ENCODE assay signal across 21 cellular contexts in genomic region chr2:222703866-222704265, GRCh38. TPM values are rescaled to one million over a fixed set of nuclear protein-coding genes. Genes with fewer than 3 reads are reported as not detected.
A peak's percentile ranks its signal among the peaks of the same experiment; 100 is the strongest.
DNase-seq lines count a peak whose midpoint lies in the region; ATAC-seq and TF ChIP-seq lines count a peak whose summit lies in the region.
"Had no signal": no experiment of that assay in that cellular context is flagged by ENCODE, and none has a peak within 500 bp of the region (broad histone marks: within the 10 kb centered on the region; RNA-seq: fewer than 3 reads in every experiment).

No MANE protein-coding gene starts in this region.

- intact Hi-C loops in esophagus muscularis mucosa (cut with DNase I), result no loop called here
- intact Hi-C loops in mucosa of descending colon (cut with DNase I, micrococcal nuclease), result loop anchor here in 1 of 2 donors (10.0 kb wide), 1 partner anchor 201 kb away; no protein-coding TSS in a partner anchor

- peaks cover 30% of the 10 kb centered on the region for H3K4me1 ChIP-seq in SJCRH30
- peaks cover 7 to 35% (median 32%) of the 10 kb centered on the region in 4 donors for H3K4me1 ChIP-seq in esophagus muscularis mucosa
- H3K4me1 ChIP-seq in mucosa of descending colon (ENCODE audit: low read depth), result peaks cover 12% of the 10 kb centered on the region

- DNase-seq in AG20443 (ENCODE audit: low spot score) (peak; percentile 23), SJCRH30 (peak; percentile 27 to 61), esophagus muscularis mucosa (ENCODE audit: extremely low spot score) (no peak), mucosa of descending colon (no peak), DMS 273 treated with DMSO at 0.1 percent for 48 hours (lab: John Stamatoyannopoulos, UW) (no peak), mucosa of gallbladder (ENCODE audit: low spot score) (no peak)
- no peak for DNase-seq in activated CD4-positive, alpha-beta T cell treated with anti-CD3 and anti-CD28 coated beads for 4 hours
- DNase-seq: activated CD4-positive, alpha-beta memory T cell treated with anti-CD3 and anti-CD28 coated beads for 36 hours; activated naive CD4-positive, alpha-beta T cell treated with Interleukin-2 at 50 U/mL for 16 hours; activated T-cell treated with anti-CD3 and anti-CD28 coated beads, Interleukin-2, amount 50 U/mL, for 1 hour; DMS79; dorsolateral prefrontal cortex; erythroblast; NCI-H526; nephron progenitor cell had no signal

- H3K9me3 ChIP-seq in SJCRH30 (replicated peaks) (no peaks in the 10 kb centered on the region), esophagus muscularis mucosa (no peaks in the 10 kb centered on the region), mucosa of descending colon (no peaks in the 10 kb centered on the region)
- H3K9me3 ChIP-seq: A549, HAP-1, tibial nerve had no signal

- no peak for TF ChIP-seq EP300 in esophagus muscularis mucosa (IDR thresholded peaks at IDR 0.05)

- TF ChIP-seq POLR2A in esophagus muscularis mucosa (IDR thresholded peaks at IDR 0.05; ENCODE audit: low read depth), result no peak

- H3K4me3 ChIP-seq in SJCRH30 (no peak overlapping the region), esophagus muscularis mucosa (no peak overlapping the region), mucosa of descending colon (no peak overlapping the region)
- H3K4me3 ChIP-seq: A549, dorsolateral prefrontal cortex, HAP-1, tibial nerve had no signal

- H3K27me3 ChIP-seq in SJCRH30, result no peaks in the 10 kb centered on the region
- no peaks in the 10 kb centered on the region for H3K27me3 ChIP-seq in esophagus muscularis mucosa
- H3K27me3 ChIP-seq: dorsolateral prefrontal cortex, tibial nerve had no signal

- H3K27ac ChIP-seq in SJCRH30, result peak overlapping the region; percentile 23; the same call in 1 of the 2 replicates
- H3K27ac ChIP-seq in esophagus muscularis mucosa (replicated peaks in 1 of 4), result peak overlapping the region in 3 of 4 donors; percentile 14 to 49 (median 26)
- H3K27ac ChIP-seq: A549, tibial nerve had no signal

- WGBS in esophagus muscularis mucosa, result 49% methylated on average over 4 of the region's 4 CpGs

- H3K36me3 ChIP-seq in SJCRH30 (no peaks in the 10 kb centered on the region), esophagus muscularis mucosa (no peaks in the 10 kb centered on the region), mucosa of descending colon (ENCODE audit: low read depth) (no peaks in the 10 kb centered on the region)
- H3K36me3 ChIP-seq: HAP-1, tibial nerve had no signal

- TF ChIP-seq CTCF in esophagus muscularis mucosa (IDR thresholded peaks at IDR 0.05) (no peak), mucosa of descending colon (IDR thresholded peaks at IDR 0.05) (no peak)

- peak; percentile 26 for ATAC-seq in mucosa of descending colon
- ATAC-seq in GM18870 (IDR thresholded peaks at IDR 0.05; ENCODE audit: unreplicated experiment), result no peak
- ATAC-seq: A549, Right ventricle myocardium inferior had no signal

RNA-seq across cellular contexts. Expression of gene MOGAT1, which starts 32.4 kb away (rescaled TPM):
- not detected in 2 replicates for total RNA-seq in SJCRH30 (2014; rRNA removed; shearing (Covaris generic))
- total RNA-seq in esophagus muscularis mucosa (not detected), mucosa of descending colon (under 1 TPM in 1 of 3 donors, not detected in 2; 0.38 TPM), mucosa of gallbladder (102 TPM)
- total RNA-seq: activated CD4-positive, alpha-beta memory T cell treated with anti-CD3 and anti-CD28 coated beads for 36 hours; pulmonary artery endothelial cell; tibial nerve had no signal

RNA-seq across cellular contexts. Expression of gene FARSB, which starts 48.0 kb away (rescaled TPM):
- 76.0 and 78.9 TPM in 2 replicates for total RNA-seq in SJCRH30 (2014; rRNA removed; shearing (Covaris generic))
- total RNA-seq in esophagus muscularis mucosa (10 to 100 TPM; 11.9 to 14.4 (median 12.4) TPM), mucosa of descending colon (10 to 100 TPM; 18.0 to 27.2 (median 21.1) TPM), mucosa of gallbladder (12.1 TPM)

Comparison
In these comparisons a context has a peak if more than half of its experiments do, and no peak if none do; other contexts are left out.
1. DNase-seq: peak in AG20443 (single experiment) and SJCRH30 (2 of 2); none in esophagus muscularis mucosa (single experiment), mucosa of descending colon (0 of 3), activated CD4-positive, alpha-beta T cell treated with anti-CD3 and anti-CD28 coated beads for 4 hours (0 of 2), DMS 273 treated with DMSO at 0.1 percent for 48 hours (single experiment) and mucosa of gallbladder (single experiment).
2. RNA of gene MOGAT1, which starts 32.4 kb away (total RNA-seq): 102 TPM in mucosa of gallbladder (single experiment); 0.38 TPM in mucosa of descending colon, not detected in SJCRH30 and not detected in esophagus muscularis mucosa; every median in the first group is over 10 times any median in the second.